ENCODE assay signal across 1 cellular context in genomic region chr13:23628250-23628649, GRCh38.
TF ChIP-seq lines count a peak whose summit lies in the region.

No MANE protein-coding gene starts in this region.

TF ChIP-seq in HepG2, 621 proteins besides CTCF, POLR2A, EP300 and RAD21 (continued from another document):
- TF ChIP-seq ZHX1 (CRISPR knock-in tag; IDR thresholded peaks at IDR 0.05; ENCODE audit: low read depth) (no peak), SETDB1 (CRISPR knock-in tag; IDR thresholded peaks at IDR 0.05; ENCODE audit: borderline replicate concordance) (no peak), CCDC6 (CRISPR knock-in tag; IDR thresholded peaks at IDR 0.05) (no peak), KIAA2018 (CRISPR knock-in tag; IDR thresholded peaks at IDR 0.05; ENCODE audit: borderline replicate concordance) (no peak), BRD4 (CRISPR knock-in tag; IDR thresholded peaks at IDR 0.05) (no peak), ATF7 (IDR thresholded peaks at IDR 0.05) (no peak), ATF7 (CRISPR knock-in tag; IDR thresholded peaks at IDR 0.05) (no peak), ZNF3 (CRISPR knock-in tag; IDR thresholded peaks at IDR 0.05) (no peak), NFAT5 (CRISPR knock-in tag; IDR thresholded peaks at IDR 0.05) (no peak), NRL (CRISPR knock-in tag; IDR thresholded peaks at IDR 0.05; ENCODE audit: borderline replicate concordance) (no peak), ZFP62 (CRISPR knock-in tag; IDR thresholded peaks at IDR 0.05) (no peak), ZNF207 (IDR thresholded peaks at IDR 0.05; ENCODE audit: borderline replicate concordance) (no peak)
